In the genomic region with DNA sequence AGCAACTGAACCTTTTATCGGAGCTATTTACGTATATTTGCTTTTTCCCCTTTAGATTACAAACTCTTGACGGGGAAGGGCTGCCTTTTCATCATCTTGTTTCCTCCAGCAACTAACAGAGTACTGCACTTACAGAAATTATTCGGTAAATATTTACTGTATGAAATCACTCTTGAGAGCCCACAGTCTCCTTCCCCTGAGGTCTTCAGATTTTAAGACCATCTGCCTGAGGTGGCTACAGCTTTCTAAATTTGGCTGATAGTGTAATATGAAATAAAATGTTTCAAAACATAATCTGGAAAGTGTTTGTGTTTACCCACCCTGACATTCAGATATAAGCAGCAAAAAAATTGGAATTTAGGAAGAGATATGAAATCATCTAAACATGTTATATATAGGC, we compare ENCODE assay signal across 15 cellular contexts.
DNase-seq lines count a peak whose midpoint lies in the region; TF ChIP-seq lines count a peak whose summit lies in the region.
"Had no signal": no experiment of that assay in that cellular context is flagged by ENCODE, and none has a peak within 500 bp of the region (broad histone marks: within the 10 kb centered on the region; RNA-seq: fewer than 3 reads in every experiment).

No MANE protein-coding gene starts in this region.

- H3K27me3 Mint-ChIP-seq in glutamatergic neuron (ENCODE audit: unreplicated experiment): peaks cover 2% of the 10 kb centered on the region

- TF ChIP-seq CTCF in glutamatergic neuron (IDR thresholded peaks at IDR 0.05; ENCODE audit: partially characterized antibody, unreplicated experiment) (no peak), GM13977 (IDR thresholded peaks at IDR 0.05; ENCODE audit: extremely low read depth, insufficient read depth, missing control alignments) (no peak), colonic mucosa (IDR thresholded peaks at IDR 0.05) (no peak)

- no peak overlapping the region for H3K23ac ChIP-seq in mesendoderm (ENCODE audit: low read length)

- H3K79me2 ChIP-seq in mesendoderm (ENCODE audit: control insufficient read depth, insufficient read depth, low read length): peaks cover 33% of the 10 kb centered on the region

- peaks cover 12% of the 10 kb centered on the region for H3K4me1 ChIP-seq in mesendoderm (ENCODE audit: control insufficient read depth, low read depth, low read length)
- H3K4me1 ChIP-seq in colonic mucosa: no peaks in the 10 kb centered on the region

- H4K5ac ChIP-seq in mesendoderm (ENCODE audit: low read length): no peak overlapping the region

- WGBS in mesendoderm (ENCODE audit: extremely low coverage, insufficient coverage, low lambda C conversion rate): no CpG with 5 or more reads among the region's 4 CpGs

- H3K9me3 ChIP-seq in colonic mucosa: no peaks in the 10 kb centered on the region
- H3K9me3 ChIP-seq: A549, Caco-2 had no signal

- no peaks in the 10 kb centered on the region for H3K36me3 ChIP-seq in mesendoderm (ENCODE audit: control insufficient read depth, insufficient read depth, low read length)
- no peaks in the 10 kb centered on the region for H3K36me3 ChIP-seq in colonic mucosa

- H3K79me1 ChIP-seq in mesendoderm (ENCODE audit: low read length): peaks cover 15% of the 10 kb centered on the region

- no peak overlapping the region for H2BK5ac ChIP-seq in mesendoderm (ENCODE audit: low read length)

- no peak overlapping the region for H2BK120ac ChIP-seq in mesendoderm (ENCODE audit: low read depth, low read length)

- peak; percentile 31 for DNase-seq in NCI-H2029 treated with DMSO at 0.1 percent for 48 hours (lab: John Stamatoyannopoulos, UW)
- DNase-seq in NCI-H2029 (lab: John Stamatoyannopoulos, UW): no peak
- DNase-seq in NCI-H1930 (lab: John Stamatoyannopoulos, UW): peak; percentile 58 to 78
- no peak for DNase-seq in glutamatergic neuron
- DNase-seq in anterior cingulate cortex (lab: John Stamatoyannopoulos, UW): no peak
- DNase-seq in GM13977 (ENCODE audit: low spot score): no peak
- no peak for DNase-seq in mesendoderm
- no peak for DNase-seq in colonic mucosa
- DNase-seq: Caco-2, KG1, NCI-H524, PC-9 had no signal

- H3K9me3 Mint-ChIP-seq in glutamatergic neuron (ENCODE audit: unreplicated experiment): peaks cover 2% of the 10 kb centered on the region

- H2BK15ac ChIP-seq in mesendoderm (replicated peaks; ENCODE audit: low read depth): no peak overlapping the region

- H3K27me3 ChIP-seq in mesendoderm (ENCODE audit: insufficient read depth, low read length, poor library complexity) (no peaks in the 10 kb centered on the region), colonic mucosa (no peaks in the 10 kb centered on the region)

- no peak overlapping the region for H2AK5ac ChIP-seq in mesendoderm (ENCODE audit: low read length)

- H3K4ac ChIP-seq in mesendoderm (ENCODE audit: low read depth, low read length): no peak overlapping the region

- H3K4me3 Mint-ChIP-seq in glutamatergic neuron (ENCODE audit: unreplicated experiment): no peak overlapping the region

- H3K4me3 ChIP-seq in mesendoderm (ENCODE audit: low read length): no peak overlapping the region
- no peak overlapping the region for H3K4me3 ChIP-seq in colonic mucosa
- H3K4me3 ChIP-seq: A549, GM23248, PC-9 had no signal

- H3K56ac ChIP-seq in mesendoderm (ENCODE audit: low read length): no peak overlapping the region

- H3K18ac ChIP-seq in mesendoderm (ENCODE audit: low read length): no peak overlapping the region

- intact Hi-C loops in colonic mucosa (cut with DNase I): no loop called here

- no peaks in the 10 kb centered on the region for H3K36me3 Mint-ChIP-seq in glutamatergic neuron (ENCODE audit: unreplicated experiment)

- H3K27ac ChIP-seq in mesendoderm (ENCODE audit: low read depth, low read length) (no peak overlapping the region), colonic mucosa (no peak overlapping the region)
- H3K27ac ChIP-seq: A549, C4-2B, GM23248, PC-9 had no signal

- no peak overlapping the region for H3K9ac ChIP-seq in mesendoderm (ENCODE audit: low read length)
- no peak overlapping the region for H3K9ac ChIP-seq in colonic mucosa (ENCODE audit: low read depth in 2 of 2, low read length in 2 of 2)
- H3K9ac ChIP-seq: GM23248 had no signal

- peak overlapping the region; percentile 11 for H3K27ac Mint-ChIP-seq in glutamatergic neuron (ENCODE audit: unreplicated experiment)

- in situ Hi-C loops in GM13977 (cut with MboI; ENCODE audit: low pct_unique_long_range_greater_than_20kb, low sequenced_read_pairs, unreplicated experiment): no loop called here

- no peak overlapping the region for H3K4me2 ChIP-seq in mesendoderm (ENCODE audit: low read length)
- H3K4me2 ChIP-seq: A549, PC-9 had no signal

- H3K4me1 Mint-ChIP-seq in glutamatergic neuron (ENCODE audit: low read depth, unreplicated experiment): peaks cover 69% of the 10 kb centered on the region

- no peak overlapping the region for H4K8ac ChIP-seq in mesendoderm (ENCODE audit: low read depth, low read length)

Comparison
In these comparisons a context has a peak if more than half of its experiments do, and no peak if none do; other contexts are left out.
1. DNase-seq: peak in NCI-H2029 treated with DMSO at 0.1 percent for 48 hours (single experiment) and NCI-H1930 (2 of 2); none in NCI-H2029 (single experiment), glutamatergic neuron (single experiment), anterior cingulate cortex (0 of 58), GM13977 (single experiment), mesendoderm (single experiment) and colonic mucosa (single experiment).